In the genomic region with DNA sequence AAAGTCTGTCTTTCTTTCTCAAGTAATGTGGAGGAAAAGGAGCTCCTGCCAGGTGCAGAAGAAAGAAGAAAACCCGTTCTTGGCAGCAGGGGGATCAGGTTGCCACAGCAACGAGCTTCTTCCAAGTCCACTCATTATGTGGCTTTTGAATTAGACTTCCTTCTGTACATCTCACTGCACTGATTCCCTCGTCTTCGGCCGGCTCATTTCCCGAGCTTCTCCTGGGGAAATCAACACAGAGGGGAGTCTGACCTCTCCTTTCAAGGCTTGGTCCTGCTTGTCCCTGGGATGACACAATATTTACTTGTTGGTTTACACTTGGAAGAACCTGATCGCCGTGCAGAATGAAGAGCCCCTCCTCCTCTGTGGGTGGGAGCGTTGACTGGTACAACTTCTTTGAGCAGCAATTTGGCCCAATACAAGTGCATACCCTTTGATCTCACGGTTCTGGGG, we compare ENCODE assay signal across 11 cellular contexts. TPM values are rescaled to one million over a fixed set of nuclear protein-coding genes. Genes with fewer than 3 reads are reported as not detected.
DNase-seq lines count a peak whose midpoint lies in the region; ATAC-seq, FAIRE-seq and TF ChIP-seq lines count a peak whose summit lies in the region.
"Had no signal": no experiment of that assay in that cellular context is flagged by ENCODE, and none has a peak within 500 bp of the region (broad histone marks: within the 10 kb centered on the region; RNA-seq: fewer than 3 reads in every experiment).

No MANE protein-coding gene starts in this region.

- TF ChIP-seq CTCF in AG04450 (IDR thresholded peaks at IDR 0.05; ENCODE audit: low read depth, low read length) = no peak
- no peak for TF ChIP-seq CTCF in GM12878 (IDR thresholded peaks at IDR 0.05 in 2 of 3, conservative IDR thresholded peaks at IDR 0.05 in 1 of 3; ENCODE audit: control insufficient read depth in 2 of 3, extremely low read depth in 1 of 3, insufficient read depth in 1 of 3, low read depth in 3 of 3, low read length in 3 of 3)
- TF ChIP-seq CTCF in esophagus muscularis mucosa (IDR thresholded peaks at IDR 0.05) = no peak
- TF ChIP-seq CTCF in transverse colon (IDR thresholded peaks at IDR 0.05) = no peak

- H2AFZ ChIP-seq in GM12878 (ENCODE audit: control insufficient read depth, low read depth, low read length) (peak overlapping the region; percentile 12; the same call in 1 of the 2 replicates), mesenchymal stem cell (ENCODE audit: low read depth, low read length) (no peak overlapping the region)

- no peak for FAIRE-seq in GM12878 (lab: Jason Lieb, UNC)

- in situ Hi-C loops in GM12878 (cut with MboI) = no loop called here
- in situ Hi-C loops in transverse colon (cut with MboI; ENCODE audit: low pct_ligation_motif_present in 1 of 4, low pct_unique_long_range_greater_than_20kb in 1 of 4, low sequenced_read_pairs in 3 of 4) = no loop called here

- H3K79me2 ChIP-seq in GM12878 (ENCODE audit: control insufficient read depth, insufficient read depth, low read length) = no peaks in the 10 kb centered on the region

- ATAC-seq in GM12878 (no peak), HG02973 (IDR thresholded peaks at IDR 0.05; ENCODE audit: unreplicated experiment) (no peak)
- ATAC-seq: natural killer cell had no signal

- H3K27ac ChIP-seq in AG04450 (ENCODE audit: low read depth, low read length) (no peak overlapping the region), HUES48 (ENCODE audit: low read depth, low read length) (peak overlapping the region; percentile 86), GM12878 (ENCODE audit: control insufficient read depth, insufficient read depth) (no peak overlapping the region), mesenchymal stem cell (ENCODE audit: low read length, poor library complexity, severe bottlenecking) (no peak overlapping the region), esophagus muscularis mucosa (replicated peaks in 1 of 4) (no peak overlapping the region), transverse colon (no peak overlapping the region)
- H3K27ac ChIP-seq: colonic mucosa had no signal

- H2BK12ac ChIP-seq in mesenchymal stem cell (ENCODE audit: low read length in 2 of 2) = peak overlapping the region in 1 of 2 experiments; percentile 49

- no peak for TF ChIP-seq RAD21 in GM12878 (IDR thresholded peaks at IDR 0.05; ENCODE audit: insufficient read depth, low read depth, low read length)

- SMC1A ChIA-PET in GM12878 (lab: Charles Lee; ENCODE audit: uncharacterized antibody, unreplicated experiment) = interaction anchor here (0.7 to 1.3 kb wide), 3 partner anchors 9 to 30 kb away, joined by 3 read pairs; no protein-coding TSS in a partner anchor

- 28% methylated on average over 10 of the region's 10 CpGs for WGBS in GM12878 (ENCODE audit: insufficient coverage, insufficient replicate concordance, low lambda C conversion rate, missing lambda C conversion rate)
- WGBS in mesenchymal stem cell = 12% methylated on average over 10 of the region's 10 CpGs
- WGBS in esophagus muscularis mucosa = 16% methylated on average over 10 of the region's 10 CpGs
- 7 to 10% methylated on average over 6 to 10 of the region's 10 CpGs for WGBS in transverse colon (ENCODE audit: low coverage in 1 of 2), 2 donors

- no TSS peak for BruUV-seq in GM12878 (replicated peaks; lab: Mats Ljungman, UMichigan)

- peaks cover 20% of the 10 kb centered on the region for H3K4me1 ChIP-seq in HUES48 (ENCODE audit: control insufficient read depth, insufficient read depth, low read length)
- no peaks in the 10 kb centered on the region for H3K4me1 ChIP-seq in GM12878 (ENCODE audit: control insufficient read depth, insufficient read depth, low read length)
- peaks cover 14% of the 10 kb centered on the region for H3K4me1 ChIP-seq in mesenchymal stem cell (ENCODE audit: control insufficient read depth, insufficient read depth, low read depth, low read length)
- H3K4me1 ChIP-seq in esophagus muscularis mucosa = peaks cover 24 to 34% (median 30%) of the 10 kb centered on the region in 4 donors
- peaks cover 6 to 22% (median 12%) of the 10 kb centered on the region in 4 donors for H3K4me1 ChIP-seq in transverse colon
- H3K4me1 ChIP-seq: colonic mucosa had no signal

- peaks cover 2% of the 10 kb centered on the region for H3K27me3 ChIP-seq in AG04450 (ENCODE audit: control insufficient read depth, insufficient read depth, low read length)
- no peaks in the 10 kb centered on the region for H3K27me3 ChIP-seq in HUES48 (ENCODE audit: control insufficient read depth, insufficient read depth, low read length)
- no peaks in the 10 kb centered on the region; a peak in 2 of 4 replicates for H3K27me3 ChIP-seq in GM12878 (replicated peaks in 1 of 2; ENCODE audit: control insufficient read depth in 2 of 2, insufficient read depth in 2 of 2, low read length in 1 of 2)
- peaks cover 2 to 13% of the 10 kb centered on the region in 2 experiments for H3K27me3 ChIP-seq in mesenchymal stem cell (ENCODE audit: control insufficient read depth in 1 of 2, insufficient read depth in 1 of 2, low read length in 2 of 2)
- no peaks in the 10 kb centered on the region for H3K27me3 ChIP-seq in esophagus muscularis mucosa
- H3K27me3 ChIP-seq in transverse colon = no peaks in the 10 kb centered on the region
- H3K27me3 ChIP-seq: colonic mucosa had no signal

- H3K9ac ChIP-seq in HUES48 (ENCODE audit: low read depth, low read length) (peak overlapping the region; percentile 5; the same call in 1 of the 2 replicates), GM12878 (ENCODE audit: control insufficient read depth, insufficient read depth, low read length) (no peak overlapping the region), mesenchymal stem cell (ENCODE audit: low read length) (peak overlapping the region; percentile 24)

- H4K91ac ChIP-seq in mesenchymal stem cell (ENCODE audit: low read length) = no peak overlapping the region

- no peak overlapping the region for H2BK120ac ChIP-seq in mesenchymal stem cell (ENCODE audit: low read depth, low read length)

- intact Hi-C loops in GM12878 (cut with micrococcal nuclease; ENCODE audit: unreplicated experiment) = no loop called here
- intact Hi-C loops in esophagus muscularis mucosa (cut with DNase I) = no loop called here
- intact Hi-C loops in transverse colon (cut with DNase I; ENCODE audit: low total_unique reads) = no loop called here

- H3K23ac ChIP-seq in mesenchymal stem cell (ENCODE audit: low read length in 2 of 2) = no peak overlapping the region

- CTCF ChIA-PET in AG04450 (lab: Charles Lee) = interaction anchor here (0.7 to 2.9 kb wide), 3 partner anchors 31 to 366 kb away, joined by 3 to 14 read pairs (median 5); no protein-coding TSS in a partner anchor
- CTCF ChIA-PET in GM12878 (lab: Yijun Ruan, JAX) = interaction anchor here (0.8 kb wide), 1 partner anchor 31 kb away, joined by 3 read pairs; no protein-coding TSS in a partner anchor

- H3K4me2 ChIP-seq in GM12878 (ENCODE audit: control insufficient read depth, insufficient read depth) (peak overlapping the region; percentile 25; the same call in 1 of the 2 replicates), mesenchymal stem cell (ENCODE audit: low read length, poor library complexity, severe bottlenecking) (peak overlapping the region; percentile 70)

- H3K14ac ChIP-seq in mesenchymal stem cell (ENCODE audit: low read length in 2 of 2) = no peak overlapping the region

- no peaks in the 10 kb centered on the region for H4K20me1 ChIP-seq in GM12878 (ENCODE audit: control insufficient read depth, insufficient read depth)

- no peaks in the 10 kb centered on the region for H3K79me1 ChIP-seq in mesenchymal stem cell (replicated peaks; ENCODE audit: low read length, poor library complexity, severe bottlenecking)

- no peak for TF ChIP-seq POLR2A in GM12878 (IDR thresholded peaks at IDR 0.05; ENCODE audit: low read depth, low read length)
- TF ChIP-seq POLR2A in esophagus muscularis mucosa (IDR thresholded peaks at IDR 0.05; ENCODE audit: low read depth) = no peak
- TF ChIP-seq POLR2A in transverse colon (IDR thresholded peaks at IDR 0.05) = no peak

- H3K4ac ChIP-seq in mesenchymal stem cell (ENCODE audit: low read depth in 1 of 2, low read length in 2 of 2) = peak overlapping the region in 1 of 2 experiments; percentile 4

- TF ChIP-seq EP300 in GM12878 (IDR thresholded peaks at IDR 0.05; ENCODE audit: borderline replicate concordance in 1 of 2, control insufficient read depth in 1 of 2, low read depth in 2 of 2, low read length in 2 of 2) (no peak), esophagus muscularis mucosa (IDR thresholded peaks at IDR 0.05) (no peak), transverse colon (IDR thresholded peaks at IDR 0.05; ENCODE audit: low read depth) (no peak)

- no peak overlapping the region for H3K18ac ChIP-seq in mesenchymal stem cell (ENCODE audit: low read depth in 1 of 2, low read length in 2 of 2)

- H3K36me3 ChIP-seq in HUES48 (ENCODE audit: control insufficient read depth, insufficient read depth, low read length) (no peaks in the 10 kb centered on the region), GM12878 (ENCODE audit: control insufficient read depth in 2 of 2, insufficient read depth in 2 of 2, low read length in 1 of 2) (no peaks in the 10 kb centered on the region), mesenchymal stem cell (ENCODE audit: control insufficient read depth in 1 of 2, insufficient read depth in 2 of 2, low read depth in 1 of 2, low read length in 2 of 2) (no peaks in the 10 kb centered on the region), esophagus muscularis mucosa (no peaks in the 10 kb centered on the region), transverse colon (no peaks in the 10 kb centered on the region)
- H3K36me3 ChIP-seq: colonic mucosa had no signal

- H2AK5ac ChIP-seq in mesenchymal stem cell (ENCODE audit: low read length, severe bottlenecking) = no peak overlapping the region

- POLR2A ChIA-PET in AG04450 (lab: Yijun Ruan, JAX) (interaction anchor here (0.6 kb wide), 1 partner anchor 572 kb away, joined by 3 read pairs; no protein-coding TSS in a partner anchor), GM12878 (lab: Charles Lee) (no interaction called here)

- RAD21 ChIA-PET in GM12878 (lab: Charles Lee; ENCODE audit: unreplicated experiment) = interaction anchor here (0.7 to 1.6 kb wide), 2 partner anchors 32 to 185 kb away, joined by 3 read pairs; no protein-coding TSS in a partner anchor

- DNase-seq in AG04450 (ENCODE audit: low read depth, low spot score) (peak; percentile 34), GM12878 (ENCODE audit: low read depth, low spot score) (no peak), mesenchymal stem cell (peak; percentile 63), cortex of kidney (lab: John Stamatoyannopoulos, UW) (no peak), esophagus muscularis mucosa (ENCODE audit: extremely low spot score) (no peak), transverse colon (no peak)
- DNase-seq: colonic mucosa, natural killer cell, T1000 had no signal

- no peak overlapping the region for H2BK15ac ChIP-seq in mesenchymal stem cell (ENCODE audit: low read depth, poor library complexity, severe bottlenecking)

- peak overlapping the region; percentile 51 for H4K8ac ChIP-seq in mesenchymal stem cell (ENCODE audit: low read length)

- H3K4me3 ChIP-seq in AG04450 (ENCODE audit: low read depth, low read length) (0 out of 2 replicates have a peak overlapping the region, but pooled peaks have one; percentile 3), HUES48 (ENCODE audit: low read depth, low read length) (peak overlapping the region; percentile 36; the same call in 1 of the 2 replicates), GM12878 (no peak overlapping the region), mesenchymal stem cell (ENCODE audit: insufficient read depth in 1 of 2, low read depth in 1 of 2, low read length in 2 of 2) (no peak overlapping the region), esophagus muscularis mucosa (no peak overlapping the region), transverse colon (no peak overlapping the region)
- H3K4me3 ChIP-seq: colonic mucosa had no signal

- no peaks in the 10 kb centered on the region for H3K9me3 ChIP-seq in AG04450 (ENCODE audit: control insufficient read depth, insufficient read depth, low read length)
- H3K9me3 ChIP-seq in HUES48 (ENCODE audit: control insufficient read depth, insufficient read depth, low read length) = no peaks in the 10 kb centered on the region
- no peaks in the 10 kb centered on the region for H3K9me3 ChIP-seq in GM12878 (replicated peaks; ENCODE audit: control insufficient read depth, insufficient read depth, low read length)
- H3K9me3 ChIP-seq in mesenchymal stem cell (ENCODE audit: control insufficient read depth, low read length) = no peaks in the 10 kb centered on the region
- H3K9me3 ChIP-seq in esophagus muscularis mucosa = no peaks in the 10 kb centered on the region
- no peaks in the 10 kb centered on the region for H3K9me3 ChIP-seq in transverse colon
- H3K9me3 ChIP-seq: colonic mucosa had no signal

- H2BK5ac ChIP-seq in mesenchymal stem cell (ENCODE audit: low read depth, low read length, poor library complexity, severe bottlenecking) = no peak overlapping the region

RNA-seq across cellular contexts. Expression of gene MCHR1, which starts 35.3 kb away (rescaled TPM):
- polyA plus RNA-seq in AG04450 (2011; rRNA removed) (2.3 and 3.1 TPM in 2 replicates), GM12878 (2011; rRNA removed) (not detected in 2 replicates), GM12878 (2014; fragmentation: Illumina TruSeq; extraction: Trizol) (not detected in 2 replicates), GM12878 (2014; fragmentation: Nextera tagmentation; extraction: Ambion mirVana) (not detected), GM12878 (2014; rRNA removed) (not detected in 2 replicates), GM12878 (2016; fragmentation: Nextera tagmentation; extraction: Ambion mirVana) (not detected)
- polyA minus RNA-seq in AG04450 (2011; rRNA and poly(A)+ RNA removed) = 3.3 and 4.0 TPM in 2 replicates
- total RNA-seq in GM12878 (2013; cell fraction: nucleolus; rRNA removed) = not detected in 2 replicates
- total RNA-seq in GM12878 (2014; rRNA removed) (not detected in 2 replicates), GM12878 (2014; rRNA removed; fragmentation: Illumina TruSeq; extraction: Trizol) (not detected in 2 replicates), GM12878 (2021) (not detected in 2 replicates), esophagus muscularis mucosa (1 to 10 TPM in 1 of 4 donors, under 1 TPM in 1, not detected in 2; 0.33 to 2.1 TPM), transverse colon (under 1 TPM in 1 of 4 donors, not detected in 3; 0.27 TPM)
- not detected for polyA plus RNA-seq in GM12878 (2011; ENCODE audit: low read depth)
- polyA plus RNA-seq in GM12878 (2011; cell fraction: cytosol; rRNA removed) = 0.07 and 0.13 TPM in 2 replicates
- polyA plus RNA-seq in GM12878 (2011; cell fraction: nucleus; rRNA removed) = not detected in 2 replicates
- polyA plus RNA-seq in GM12878 (2012) = not detected in 2 replicates
- 0.80 TPM in 1 of 2 replicates, not detected in the other for polyA minus RNA-seq in GM12878 (2011; rRNA and poly(A)+ RNA removed)
- polyA minus RNA-seq in GM12878 (2011; cell fraction: cytosol; rRNA and poly(A)+ RNA removed) = not detected in 2 replicates
- not detected in 2 replicates for polyA minus RNA-seq in GM12878 (2011; cell fraction: nucleus; rRNA and poly(A)+ RNA removed)
- polyA plus RNA-seq in mesenchymal stem cell (2013, experiment 1 of 2) = 0.76 TPM
- 0.48 TPM for polyA plus RNA-seq in mesenchymal stem cell (2013, experiment 2 of 2)
- total RNA-seq: natural killer cell had no signal

Comparison
In these comparisons a context has a peak if more than half of its experiments do, and no peak if none do; other contexts are left out.
1. DNase-seq: peak in AG04450 (single experiment) and mesenchymal stem cell (single experiment); none in GM12878 (single experiment), cortex of kidney (single experiment), esophagus muscularis mucosa (single experiment) and transverse colon (single experiment).
2. H3K4me3 ChIP-seq: peak in AG04450 (single experiment) and HUES48 (single experiment); none in GM12878 (single experiment), mesenchymal stem cell (0 of 2), esophagus muscularis mucosa (0 of 4) and transverse colon (0 of 4).